In genomic region chr2:198328454-198328853, GRCh38 we compare ENCODE assay signal across 7 cellular contexts.
"Had no signal": no experiment of that assay in that cellular context is flagged by ENCODE, and none has a peak within 500 bp of the region (broad histone marks: within the 10 kb centered on the region; RNA-seq: fewer than 3 reads in every experiment).

No MANE protein-coding gene starts in this region.

- H3K27ac ChIP-seq: HL-60 had no signal

- H3K4me3 ChIP-seq: GM23338 had no signal

- ATAC-seq: GM23338 had no signal

- DNase-seq: H9, HCEC 1CT, KG1 had no signal

- FAIRE-seq: H1, H54 had no signal

- H3K4me2 ChIP-seq: GM23338 had no signal
